1 cellular context compared by ENCODE assay signal in the genomic region with DNA sequence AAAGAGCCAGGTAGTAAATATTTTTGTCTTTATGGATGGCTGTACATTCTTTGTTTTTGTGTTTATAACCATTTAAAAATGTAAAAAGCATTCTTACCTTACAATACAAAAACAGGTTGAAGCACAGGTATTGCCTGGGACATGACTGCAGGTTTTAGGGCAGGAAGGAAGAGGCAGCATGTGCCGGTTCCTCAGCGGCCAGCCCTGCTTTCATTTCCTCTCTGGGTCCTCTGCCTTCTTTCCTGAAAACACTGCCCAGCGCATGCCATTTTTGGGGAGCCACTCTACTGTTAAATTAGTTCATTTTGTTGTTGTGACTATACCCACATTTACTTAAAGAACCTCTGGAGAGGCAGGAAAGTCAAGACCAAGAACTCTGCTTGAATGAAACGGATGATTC.
TF ChIP-seq lines count a peak whose summit lies in the region.

No MANE protein-coding gene starts in this region.

TF ChIP-seq in GM23338, 12 proteins besides CTCF, POLR2A, EP300 and RAD21:
- no peak for TF ChIP-seq ZNF331 (CRISPR knock-in tag; IDR thresholded peaks at IDR 0.05; ENCODE audit: low read depth)
- TF ChIP-seq ZNF462 (CRISPR knock-in tag; IDR thresholded peaks at IDR 0.05) = no peak
- TF ChIP-seq JUNB (IDR thresholded peaks at IDR 0.05; ENCODE audit: unreplicated experiment) = no peak
- no peak for TF ChIP-seq STAT1 (IDR thresholded peaks at IDR 0.05; ENCODE audit: unreplicated experiment)
- no peak for TF ChIP-seq REST (IDR thresholded peaks at IDR 0.05; ENCODE audit: unreplicated experiment)
- TF ChIP-seq EZH2phosphoT487 (IDR thresholded peaks at IDR 0.05; ENCODE audit: unreplicated experiment) = no peak
- TF ChIP-seq, protein P1, sequence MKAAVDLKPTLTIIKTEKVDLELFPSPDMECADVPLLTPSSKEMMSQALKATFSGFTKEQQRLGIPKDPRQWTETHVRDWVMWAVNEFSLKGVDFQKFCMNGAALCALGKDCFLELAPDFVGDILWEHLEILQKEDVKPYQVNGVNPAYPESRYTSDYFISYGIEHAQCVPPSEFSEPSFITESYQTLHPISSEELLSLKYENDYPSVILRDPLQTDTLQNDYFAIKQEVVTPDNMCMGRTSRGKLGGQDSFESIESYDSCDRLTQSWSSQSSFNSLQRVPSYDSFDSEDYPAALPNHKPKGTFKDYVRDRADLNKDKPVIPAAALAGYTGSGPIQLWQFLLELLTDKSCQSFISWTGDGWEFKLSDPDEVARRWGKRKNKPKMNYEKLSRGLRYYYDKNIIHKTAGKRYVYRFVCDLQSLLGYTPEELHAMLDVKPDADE (IDR thresholded peaks at IDR 0.05) = no peak
- TF ChIP-seq CREB1 (CRISPR knock-in tag; IDR thresholded peaks at IDR 0.05; ENCODE audit: low read depth) = no peak
- no peak for TF ChIP-seq NANOG (IDR thresholded peaks at IDR 0.05; ENCODE audit: borderline replicate concordance)
- no peak for TF ChIP-seq EZH2 (IDR thresholded peaks at IDR 0.05; ENCODE audit: low read depth, unreplicated experiment)
- no peak for TF ChIP-seq ZNF114 (CRISPR knock-in tag; IDR thresholded peaks at IDR 0.05)
- no peak for TF ChIP-seq POLR2AphosphoS5 (IDR thresholded peaks at IDR 0.05; ENCODE audit: low read depth)
